Comparison of ENCODE assay signal across 17 cellular contexts in the genomic region with DNA sequence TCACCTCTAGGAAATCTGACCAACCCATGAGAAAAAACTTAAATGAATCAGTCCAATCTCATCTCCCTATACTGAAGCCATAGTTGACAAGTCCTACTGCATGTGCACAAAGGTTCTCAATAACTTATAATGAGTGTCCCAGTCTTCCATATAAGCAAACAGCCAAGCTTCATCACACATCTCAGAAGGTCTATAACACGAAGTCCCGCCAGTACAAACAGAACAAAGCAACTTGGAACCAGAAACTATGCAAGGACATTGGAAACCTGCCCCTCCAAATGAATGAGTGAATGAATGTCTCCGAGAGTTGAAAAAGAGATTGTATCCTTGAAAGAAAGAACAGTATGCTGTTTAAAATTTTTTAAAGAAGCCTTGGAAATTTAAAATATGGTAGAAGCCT. TPM values are rescaled to one million over a fixed set of nuclear protein-coding genes. Genes with fewer than 3 reads are reported as not detected.
DNase-seq lines count a peak whose midpoint lies in the region; ATAC-seq and TF ChIP-seq lines count a peak whose summit lies in the region.
"Had no signal": no experiment of that assay in that cellular context is flagged by ENCODE, and none has a peak within 500 bp of the region (broad histone marks: within the 10 kb centered on the region; RNA-seq: fewer than 3 reads in every experiment).

No MANE protein-coding gene starts in this region.

- DNase-seq in HFFc6 (no peak), pons (ENCODE audit: low spot score) (peak; percentile 32), T-helper 1 cell (no peak), adrenal gland (no peak), iPS-NIHi11 (ENCODE audit: low spot score) (no peak)
- DNase-seq: CD8-positive, alpha-beta T cell; MM.1S; NCI-H1105 treated with DMSO at 0.1 percent for 48 hours; NCI-H187; NCI-H69; NK-92 treated with Interleukin-12 subunit alpha and Interleukin-12 subunit beta, amount 100 ng/mL, for 24 hours had no signal

- H3K36me3 Mint-ChIP-seq in HFFc6 (ENCODE audit: low read depth): peaks cover 25% of the 10 kb centered on the region

- peak overlapping the region; percentile 93 for H3K27ac Mint-ChIP-seq in HFFc6
- H3K27ac Mint-ChIP-seq: B cell; CD8-positive, alpha-beta T cell had no signal

- no peak for TF ChIP-seq CTCF in 22Rv1 (IDR thresholded peaks at IDR 0.05)
- TF ChIP-seq CTCF in HFFc6 (IDR thresholded peaks at IDR 0.05): no peak
- TF ChIP-seq CTCF in adrenal gland (IDR thresholded peaks at IDR 0.05): no peak

- H3K4me1 Mint-ChIP-seq in HFFc6 (ENCODE audit: low read depth): peaks cover 87% of the 10 kb centered on the region
- H3K4me1 Mint-ChIP-seq: B cell had no signal

- no peak for TF ChIP-seq POLR2A in adrenal gland (IDR thresholded peaks at IDR 0.05)

- 77 to 89% (median 85%) methylated on average over 3 of the region's 3 CpGs for WGBS in adrenal gland, 4 donors

- peaks cover 23% of the 10 kb centered on the region for H3K9me3 Mint-ChIP-seq in HFFc6

- intact Hi-C loops in adrenal gland (cut with DNase I): no loop called here

- H3K27me3 Mint-ChIP-seq in HFFc6 (ENCODE audit: insufficient read depth): peaks cover 4% of the 10 kb centered on the region

- no peak overlapping the region for H3K4me3 ChIP-seq in adrenal gland

- H3K4me3 Mint-ChIP-seq in HFFc6: 0 out of 2 replicates have a peak overlapping the region, but pooled peaks have one; percentile 43
- H3K4me3 Mint-ChIP-seq: B cell; CD8-positive, alpha-beta T cell had no signal

- peak overlapping the region; percentile 71 for H3K27ac ChIP-seq in 22Rv1
- H3K27ac ChIP-seq in cingulate gyrus (ENCODE audit: low read depth, low read length): peak overlapping the region; percentile 39
- no peak overlapping the region for H3K27ac ChIP-seq in adrenal gland
- H3K27ac ChIP-seq: KMS-11, RWPE1 had no signal

- ATAC-seq in HG03175 (IDR thresholded peaks at IDR 0.05; ENCODE audit: unreplicated experiment): no peak
- ATAC-seq: CD8-positive, alpha-beta T cell had no signal

- no peaks in the 10 kb centered on the region for H3K9me3 ChIP-seq in adrenal gland (replicated peaks in 1 of 3)

- H3K4me1 ChIP-seq in adrenal gland (replicated peaks in 1 of 2): peaks cover 0 to 17% of the 10 kb centered on the region in 2 donors

- H3K27me3 ChIP-seq in adrenal gland: no peaks in the 10 kb centered on the region

- H3K36me3 ChIP-seq in adrenal gland (replicated peaks in 1 of 2): no peaks in the 10 kb centered on the region

RNA-seq across cellular contexts. Expression of gene IPO9, which starts 53.6 kb away (rescaled TPM):
- total RNA-seq in HFFc6 (2021; fragmentation: NEBNext Ultra II Directional; extraction: Animal tissue kit (Norgen Biotek cat#: 25700)): 10 to 100 TPM; 54.1 to 77.8 (median 63.6) TPM
- 10 to 100 TPM; 13.6 to 45.2 (median 28.0) TPM for total RNA-seq in adrenal gland
- polyA plus RNA-seq in adrenal gland: 10 to 100 TPM; 23.6 to 34.4 (median 29.1) TPM

Comparison
In these comparisons a context has a peak if more than half of its experiments do, and no peak if none do; other contexts are left out.
1. H3K27ac ChIP-seq: peak in 22Rv1 (single experiment) and cingulate gyrus (single experiment); none in adrenal gland (0 of 5).